ENCODE assay signal across 8 cellular contexts in the genomic region with DNA sequence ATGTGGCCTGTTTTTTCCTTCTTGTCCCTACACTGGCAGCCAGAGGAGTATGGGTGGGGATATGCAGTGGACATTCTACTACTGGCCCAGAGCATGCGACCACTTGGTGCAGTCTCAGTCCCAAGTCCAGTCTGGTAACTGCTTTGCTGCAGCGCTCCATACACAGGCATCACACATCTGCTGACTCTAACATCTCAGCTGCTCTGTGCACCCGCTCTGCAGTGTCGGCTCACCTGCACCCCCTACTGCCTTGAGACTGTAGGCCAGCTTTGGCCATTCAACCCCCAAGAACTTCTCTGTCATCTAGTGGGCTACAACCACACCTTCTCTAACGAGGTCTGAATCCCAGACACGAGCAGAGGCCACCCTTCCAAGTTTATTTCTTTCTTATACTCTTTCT. TPM values are rescaled to one million over a fixed set of nuclear protein-coding genes. Genes with fewer than 3 reads are reported as not detected.
DNase-seq lines count a peak whose midpoint lies in the region; ATAC-seq, FAIRE-seq and TF ChIP-seq lines count a peak whose summit lies in the region.

No MANE protein-coding gene starts in this region.

- H3K27me3 ChIP-seq in A673 (replicated peaks; ENCODE audit: insufficient read depth, low read depth, low read length, poor library complexity) (no peaks in the 10 kb centered on the region), GM12878 (replicated peaks in 1 of 2; ENCODE audit: control insufficient read depth in 2 of 2, insufficient read depth in 2 of 2, low read length in 1 of 2) (no peaks in the 10 kb centered on the region), ascending aorta (no peaks in the 10 kb centered on the region)

- H3K36me3 ChIP-seq in A673 (ENCODE audit: insufficient read depth, low read length, poor library complexity, severe bottlenecking) (no peaks in the 10 kb centered on the region), GM12878 (ENCODE audit: control insufficient read depth in 2 of 2, insufficient read depth in 2 of 2, low read length in 1 of 2) (no peaks in the 10 kb centered on the region), ascending aorta (no peaks in the 10 kb centered on the region)

- no peaks in the 10 kb centered on the region for H3K27me3 Mint-ChIP-seq in type B pancreatic cell

- peaks cover 9% of the 10 kb centered on the region for H3K9me3 Mint-ChIP-seq in type B pancreatic cell

- BruUV-seq in A673 (replicated peaks; lab: Mats Ljungman, UMichigan) = no TSS peak
- BruUV-seq in GM12878 (replicated peaks; lab: Mats Ljungman, UMichigan) = no TSS peak

- TF ChIP-seq CTCF in A673 (conservative IDR thresholded peaks at IDR 0.05; ENCODE audit: low read depth, low read length) (peak; percentile 33), GM12878 (IDR thresholded peaks at IDR 0.05 in 2 of 3, conservative IDR thresholded peaks at IDR 0.05 in 1 of 3; ENCODE audit: control insufficient read depth in 2 of 3, extremely low read depth in 1 of 3, insufficient read depth in 1 of 3, low read depth in 3 of 3, low read length in 3 of 3) (peak; percentile 37 to 52 (median 45)), type B pancreatic cell (conservative IDR thresholded peaks at IDR 0.05) (peak; percentile 55), ascending aorta (IDR thresholded peaks at IDR 0.05) (no peak)

- SMC1A ChIA-PET in GM12878 (lab: Charles Lee; ENCODE audit: uncharacterized antibody, unreplicated experiment) = interaction anchor here (0.9 to 1.8 kb wide), 2 partner anchors 94 to 306 kb away, joined by 3 to 5 read pairs; no protein-coding TSS in a partner anchor

- H3K27ac ChIP-seq in A673 (ENCODE audit: low read depth, low read length, poor library complexity, severe bottlenecking) (no peak overlapping the region), GM12878 (ENCODE audit: control insufficient read depth, insufficient read depth) (no peak overlapping the region), ascending aorta (no peak overlapping the region)

- POLR2A ChIA-PET in A673 (lab: Charles Lee; ENCODE audit: low non-redundant PET) = no interaction called here
- POLR2A ChIA-PET in GM12878 (lab: Charles Lee) = no interaction called here

- no peak overlapping the region for H3K27ac Mint-ChIP-seq in type B pancreatic cell

- no peaks in the 10 kb centered on the region for H3K9me3 ChIP-seq in A673 (ENCODE audit: low read depth, low read length, poor library complexity, severe bottlenecking)
- H3K9me3 ChIP-seq in GM12878 (replicated peaks; ENCODE audit: control insufficient read depth, insufficient read depth, low read length) = no peaks in the 10 kb centered on the region
- no peaks in the 10 kb centered on the region for H3K9me3 ChIP-seq in ascending aorta

- H3K79me2 ChIP-seq in GM12878 (ENCODE audit: control insufficient read depth, insufficient read depth, low read length) = no peaks in the 10 kb centered on the region

- no peaks in the 10 kb centered on the region for H3K4me1 Mint-ChIP-seq in type B pancreatic cell (ENCODE audit: unreplicated experiment)

- in situ Hi-C loops in GM12878 (cut with MboI) = no loop called here

- CTCF ChIA-PET in A673 (lab: Charles Lee) (no interaction called here), GM12878 (lab: Yijun Ruan, JAX) (interaction anchor here (0.6 to 6.5 kb wide), 5 partner anchors 8 to 95 kb away, joined by 3 to 41 read pairs (median 4); no protein-coding TSS in a partner anchor)

- 20% methylated on average over 5 of the region's 6 CpGs for WGBS in GM12878 (ENCODE audit: insufficient coverage, insufficient replicate concordance, low lambda C conversion rate, missing lambda C conversion rate)

- H3K4me3 ChIP-seq in A673 (ENCODE audit: low read depth, low read length, poor library complexity, severe bottlenecking) (no peak overlapping the region), GM12878 (no peak overlapping the region), ascending aorta (no peak overlapping the region)

- intact Hi-C loops in A673 (cut with micrococcal nuclease; ENCODE audit: unreplicated experiment) = loop anchor here (10.0 kb wide), 1 partner anchor 930 kb away; no protein-coding TSS in a partner anchor
- intact Hi-C loops in GM12878 (cut with micrococcal nuclease; ENCODE audit: unreplicated experiment) = no loop called here
- intact Hi-C loops in ascending aorta (cut with DNase I) = no loop called here

- no peak overlapping the region for H2AFZ ChIP-seq in GM12878 (ENCODE audit: control insufficient read depth, low read depth, low read length)

- no peak for TF ChIP-seq EP300 in GM12878 (IDR thresholded peaks at IDR 0.05; ENCODE audit: borderline replicate concordance in 1 of 2, control insufficient read depth in 1 of 2, low read depth in 2 of 2, low read length in 2 of 2)

- FAIRE-seq in GM12878 (lab: Jason Lieb, UNC) = no peak

- no peaks in the 10 kb centered on the region for H4K20me1 ChIP-seq in GM12878 (ENCODE audit: control insufficient read depth, insufficient read depth)

- DNase-seq in A673 (ENCODE audit: low spot score) = peak; percentile 19
- DNase-seq in GM12878 (ENCODE audit: low read depth, low spot score) = no peak
- DNase-seq in type B pancreatic cell (ENCODE audit: extremely low spot score, unreplicated experiment) = no peak
- no peak for DNase-seq in foreskin melanocyte
- DNase-seq in NCI-H1436 (lab: John Stamatoyannopoulos, UW) = no peak
- DNase-seq in ascending aorta (ENCODE audit: low spot score in 2 of 2) = no peak

- H3K4me3 Mint-ChIP-seq in type B pancreatic cell = no peak overlapping the region

- no peak for TF ChIP-seq POLR2A in GM12878 (IDR thresholded peaks at IDR 0.05; ENCODE audit: low read depth, low read length)

- ATAC-seq in GM19035 (IDR thresholded peaks at IDR 0.05; ENCODE audit: unreplicated experiment) = peak; percentile 90
- ATAC-seq in HG03442 (IDR thresholded peaks at IDR 0.05; ENCODE audit: unreplicated experiment) = peak; percentile 72
- ATAC-seq in GM12878 = peak; percentile 91

- peak; percentile 46 for TF ChIP-seq RAD21 in GM12878 (IDR thresholded peaks at IDR 0.05; ENCODE audit: insufficient read depth, low read depth, low read length)

- no peak overlapping the region for H3K4me2 ChIP-seq in GM12878 (ENCODE audit: control insufficient read depth, insufficient read depth)

- H3K4me1 ChIP-seq in A673 (ENCODE audit: insufficient read depth, low read length, poor library complexity, severe bottlenecking) = no peaks in the 10 kb centered on the region
- H3K4me1 ChIP-seq in GM12878 (ENCODE audit: control insufficient read depth, insufficient read depth, low read length) = no peaks in the 10 kb centered on the region
- H3K4me1 ChIP-seq in ascending aorta = no peaks in the 10 kb centered on the region

- no peaks in the 10 kb centered on the region for H3K36me3 Mint-ChIP-seq in type B pancreatic cell

- RAD21 ChIA-PET in GM12878 (lab: Charles Lee; ENCODE audit: unreplicated experiment) = interaction anchor here (1.7 kb wide), 1 partner anchor 94 kb away, joined by 5 read pairs; no protein-coding TSS in a partner anchor

- no peak overlapping the region for H3K9ac ChIP-seq in GM12878 (ENCODE audit: control insufficient read depth, insufficient read depth, low read length)

TF ChIP-seq in GM12878, 131 proteins besides CTCF, POLR2A, EP300 and RAD21:
- TF ChIP-seq BACH1 (IDR thresholded peaks at IDR 0.05; ENCODE audit: borderline replicate concordance) = no peak
- peak; percentile 18; the same call in 1 of the 2 replicates for TF ChIP-seq SMC3 (IDR thresholded peaks at IDR 0.05; ENCODE audit: borderline replicate concordance, low read length)

RNA-seq across cellular contexts. Expression of a gene that starts 46.4 kb away (rescaled TPM):
- total RNA-seq in A673 (2021) (not detected in 2 replicates), GM12878 (2014; rRNA removed) (not detected in 2 replicates), GM12878 (2014; rRNA removed; fragmentation: Illumina TruSeq; extraction: Trizol) (not detected in 2 replicates), GM12878 (2021) (not detected in 2 replicates), type B pancreatic cell (ENCODE audit: low replicate concordance) (0.43 and 1.4 TPM in 2 replicates), ascending aorta (not detected)
- not detected in 2 replicates for total RNA-seq in GM12878 (2013; cell fraction: nucleolus; rRNA removed)
- polyA plus RNA-seq in GM12878 (2011; ENCODE audit: low read depth) = not detected
- polyA plus RNA-seq in GM12878 (2011; rRNA removed) (not detected in 2 replicates), GM12878 (2014; fragmentation: Illumina TruSeq; extraction: Trizol) (not detected in 2 replicates), GM12878 (2014; fragmentation: Nextera tagmentation; extraction: Ambion mirVana) (not detected), GM12878 (2014; rRNA removed) (not detected in 2 replicates), GM12878 (2016; fragmentation: Nextera tagmentation; extraction: Ambion mirVana) (not detected)
- polyA plus RNA-seq in GM12878 (2011; cell fraction: cytosol; rRNA removed) = not detected in 2 replicates
- polyA plus RNA-seq in GM12878 (2011; cell fraction: nucleus; rRNA removed) = not detected in 2 replicates
- polyA plus RNA-seq in GM12878 (2012) = not detected in 2 replicates
- polyA minus RNA-seq in GM12878 (2011; rRNA and poly(A)+ RNA removed) = not detected in 2 replicates
- polyA minus RNA-seq in GM12878 (2011; cell fraction: cytosol; rRNA and poly(A)+ RNA removed) = not detected in 2 replicates
- polyA minus RNA-seq in GM12878 (2011; cell fraction: nucleus; rRNA and poly(A)+ RNA removed) = not detected in 2 replicates

Comparison
In these comparisons a context has a peak if more than half of its experiments do, and no peak if none do; other contexts are left out.
1. CTCF ChIP-seq: peak in A673 (single experiment), GM12878 (3 of 3) and type B pancreatic cell (single experiment); none in ascending aorta (0 of 3).
2. Peak in every context shown above with its lines, with median percentiles within 50 percentile points of each other: ATAC-seq.